Comparison of ENCODE assay signal across 16 cellular contexts in genomic region chr20:32487381-32487780, GRCh38.
"Had no signal": no experiment of that assay in that cellular context is flagged by ENCODE, and none has a peak within 500 bp of the region (broad histone marks: within the 10 kb centered on the region; RNA-seq: fewer than 3 reads in every experiment).

No MANE protein-coding gene starts in this region.

- DNase-seq: activated CD8-positive, alpha-beta memory T cell treated with anti-CD3 and anti-CD28 coated beads, Interleukin-2, amount 50 U/mL, for 48 hours; activated gamma-delta T cell treated with Interleukin-2 at 50 U/mL for 16 hours; activated naive CD8-positive, alpha-beta T cell treated with anti-CD3 and anti-CD28 coated beads, Interleukin-2, amount 10 ng/mL, durations not matched to agents 7 days and 5 days; activated T-cell treated with anti-CD3 and anti-CD28 coated beads, Interleukin-2, amount 50 U/mL, for 72 hours; cerebellar nuclear complex; effector memory CD4-positive, alpha-beta T cell; gastrocnemius medialis; nephron progenitor cell; ovary; stimulated activated CD4-positive, alpha-beta T cell treated with anti-CD3 and anti-CD28 coated beads, Interleukin-12 subunit alpha, Interleukin-12 subunit beta, amount 100 ng/mL, for 4 hours; stimulated activated CD4-positive, alpha-beta T cell treated with anti-CD3 and anti-CD28 coated beads, Interleukin-2, amount 100 ng/mL, for 24 hours; WERI-Rb-1 had no signal

- ATAC-seq: activated T-cell treated with anti-CD3 and anti-CD28 coated beads, Interleukin-2, amount 50 U/mL, for 72 hours; gastrocnemius medialis; heart left ventricle; SK-N-SH treated with all-trans-retinoic acid at 6 μM for 48 hours had no signal

- H3K27ac Mint-ChIP-seq: activated naive CD8-positive, alpha-beta T cell treated with anti-CD3 and anti-CD28 coated beads, Interleukin-2, amount 10 ng/mL, durations not matched to agents 7 days and 5 days; activated T-cell treated with anti-CD3 and anti-CD28 coated beads, Interleukin-2, amount 50 U/mL, for 72 hours; dendritic cell treated with granulocyte-macrophage colony-stimulating factor and Interleukin-4, amounts not matched to agents 40 ng/mL and 50 ng/mL, for 4 days; nephron progenitor cell; T-helper 1 cell treated with Interleukin-12 subunit alpha and Interleukin-12 subunit beta and Interleukin-4 antibody, amounts not matched to agents 30 μg/mL and 1 μg/mL, for 36 hours had no signal

- H3K9me3 Mint-ChIP-seq: activated naive CD8-positive, alpha-beta T cell treated with anti-CD3 and anti-CD28 coated beads, Interleukin-2, amount 10 ng/mL, durations not matched to agents 7 days and 5 days; dendritic cell treated with granulocyte-macrophage colony-stimulating factor and Interleukin-4, amounts not matched to agents 40 ng/mL and 50 ng/mL, for 4 days; nephron progenitor cell had no signal

- H3K4me3 Mint-ChIP-seq: activated naive CD8-positive, alpha-beta T cell treated with anti-CD3 and anti-CD28 coated beads, Interleukin-2, amount 10 ng/mL, durations not matched to agents 7 days and 5 days; activated T-cell treated with anti-CD3 and anti-CD28 coated beads, Interleukin-2, amount 50 U/mL, for 72 hours; dendritic cell treated with granulocyte-macrophage colony-stimulating factor and Interleukin-4, amounts not matched to agents 40 ng/mL and 50 ng/mL, for 4 days; nephron progenitor cell; T-helper 1 cell treated with Interleukin-12 subunit alpha and Interleukin-12 subunit beta and Interleukin-4 antibody, amounts not matched to agents 30 μg/mL and 1 μg/mL, for 36 hours had no signal

- H3K27me3 Mint-ChIP-seq: activated naive CD8-positive, alpha-beta T cell treated with anti-CD3 and anti-CD28 coated beads, Interleukin-2, amount 10 ng/mL, durations not matched to agents 7 days and 5 days had no signal
